In the genomic region with DNA sequence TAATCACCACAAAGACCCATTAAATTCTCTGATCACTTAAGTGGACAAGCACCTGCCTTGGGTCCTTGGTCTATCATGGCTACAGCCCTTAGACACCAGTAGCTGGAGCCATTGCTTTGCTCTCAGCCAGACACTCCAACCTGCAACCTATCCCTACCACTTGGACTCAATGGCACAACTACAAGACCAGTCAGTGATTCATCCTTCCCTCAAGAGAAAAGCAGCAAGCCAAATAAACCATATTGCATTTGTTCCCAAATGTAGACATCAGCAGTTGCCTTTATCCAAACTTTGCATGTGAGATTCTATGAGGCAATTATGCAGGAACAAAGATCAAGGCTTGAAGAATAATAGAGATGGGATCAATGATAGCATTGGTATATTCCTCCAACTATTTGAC, we compare ENCODE assay signal across 32 cellular contexts.
"Had no signal": no experiment of that assay in that cellular context is flagged by ENCODE, and none has a peak within 500 bp of the region (broad histone marks: within the 10 kb centered on the region; RNA-seq: fewer than 3 reads in every experiment).

No MANE protein-coding gene starts in this region.

- H3K4me3 ChIP-seq: esophagus muscularis mucosa, pancreas, prostate gland, thyroid gland, upper lobe of left lung, vagina had no signal

- H3K27me3 Mint-ChIP-seq: activated CD4-positive, alpha-beta memory T cell treated with anti-CD3 and anti-CD28 coated beads, Interleukin-2, amount 10 ng/mL, durations not matched to agents 7 days and 5 days; activated CD4-positive, alpha-beta T cell treated with anti-CD3 and anti-CD28 coated beads, Interleukin-2, amount 10 ng/mL, durations not matched to agents 7 days and 5 days; activated naive CD4-positive, alpha-beta T cell treated with anti-CD3 and anti-CD28 coated beads, Interleukin-2, amount 10 ng/mL, durations not matched to agents 7 days and 5 days; activated naive CD8-positive, alpha-beta T cell treated with anti-CD3 and anti-CD28 coated beads, Interleukin-2, amount 10 ng/mL, durations not matched to agents 7 days and 5 days; activated T-cell treated with anti-CD3 and anti-CD28 coated beads, Interleukin-2, amount 50 U/mL, for 24 hours; stimulated activated naive CD8-positive, alpha-beta T cell treated with anti-CD3 and anti-CD28 coated beads, Interleukin-15, amount 100 ng/mL, for 72 hours had no signal

- H3K9me3 Mint-ChIP-seq: activated CD4-positive, alpha-beta memory T cell treated with anti-CD3 and anti-CD28 coated beads, Interleukin-2, amount 10 ng/mL, durations not matched to agents 7 days and 5 days; activated naive CD4-positive, alpha-beta T cell treated with anti-CD3 and anti-CD28 coated beads, Interleukin-2, amount 10 ng/mL, durations not matched to agents 7 days and 5 days; T-helper 1 cell treated with Interleukin-12 subunit alpha and Interleukin-12 subunit beta and Interleukin-4 antibody, amounts not matched to agents 30 μg/mL and 1 μg/mL, for 36 hours had no signal

- H3K27ac Mint-ChIP-seq: activated CD4-positive, alpha-beta memory T cell treated with anti-CD3 and anti-CD28 coated beads, Interleukin-2, amount 10 ng/mL, durations not matched to agents 7 days and 5 days; activated CD4-positive, alpha-beta T cell treated with anti-CD3 and anti-CD28 coated beads, Interleukin-2, amount 10 ng/mL, durations not matched to agents 7 days and 5 days; activated naive CD4-positive, alpha-beta T cell treated with anti-CD3 and anti-CD28 coated beads, Interleukin-2, amount 10 ng/mL, durations not matched to agents 7 days and 5 days; activated naive CD8-positive, alpha-beta T cell treated with anti-CD3 and anti-CD28 coated beads, Interleukin-2, amount 10 ng/mL, durations not matched to agents 7 days and 5 days; activated T-cell treated with anti-CD3 and anti-CD28 coated beads, Interleukin-2, amount 50 U/mL, for 24 hours; endodermal cell; naive thymus-derived CD4-positive, alpha-beta T cell; stimulated activated memory B cell treated with anti-CD40 and anti-IgM and Interleukin-4, amounts not matched to agents 10 μg/mL and 1 μg/mL and 100 μg/mL, for 72 hours; stimulated activated naive CD8-positive, alpha-beta T cell treated with anti-CD3 and anti-CD28 coated beads, Interleukin-15, amount 100 ng/mL, for 72 hours; T-helper 1 cell treated with Interleukin-12 subunit alpha and Interleukin-12 subunit beta and Interleukin-4 antibody, amounts not matched to agents 30 μg/mL and 1 μg/mL, for 36 hours had no signal

- H3K4me1 Mint-ChIP-seq: activated CD4-positive, alpha-beta memory T cell treated with anti-CD3 and anti-CD28 coated beads, Interleukin-2, amount 10 ng/mL, durations not matched to agents 7 days and 5 days; activated CD4-positive, alpha-beta T cell treated with anti-CD3 and anti-CD28 coated beads, Interleukin-2, amount 10 ng/mL, durations not matched to agents 7 days and 5 days; activated naive CD4-positive, alpha-beta T cell treated with anti-CD3 and anti-CD28 coated beads, Interleukin-2, amount 10 ng/mL, durations not matched to agents 7 days and 5 days; activated naive CD8-positive, alpha-beta T cell treated with anti-CD3 and anti-CD28 coated beads, Interleukin-2, amount 10 ng/mL, durations not matched to agents 7 days and 5 days; stimulated activated naive CD8-positive, alpha-beta T cell treated with anti-CD3 and anti-CD28 coated beads, Interleukin-15, amount 100 ng/mL, for 72 hours had no signal

- H3K4me3 Mint-ChIP-seq: activated CD4-positive, alpha-beta memory T cell treated with anti-CD3 and anti-CD28 coated beads, Interleukin-2, amount 10 ng/mL, durations not matched to agents 7 days and 5 days; activated CD4-positive, alpha-beta T cell treated with anti-CD3 and anti-CD28 coated beads, Interleukin-2, amount 10 ng/mL, durations not matched to agents 7 days and 5 days; activated naive CD4-positive, alpha-beta T cell treated with anti-CD3 and anti-CD28 coated beads, Interleukin-2, amount 10 ng/mL, durations not matched to agents 7 days and 5 days; activated naive CD8-positive, alpha-beta T cell treated with anti-CD3 and anti-CD28 coated beads, Interleukin-2, amount 10 ng/mL, durations not matched to agents 7 days and 5 days; activated T-cell treated with anti-CD3 and anti-CD28 coated beads, Interleukin-2, amount 50 U/mL, for 24 hours; endodermal cell; naive thymus-derived CD4-positive, alpha-beta T cell; stimulated activated memory B cell treated with anti-CD40 and anti-IgM and Interleukin-4, amounts not matched to agents 10 μg/mL and 1 μg/mL and 100 μg/mL, for 72 hours; stimulated activated naive CD8-positive, alpha-beta T cell treated with anti-CD3 and anti-CD28 coated beads, Interleukin-15, amount 100 ng/mL, for 72 hours; T-helper 1 cell treated with Interleukin-12 subunit alpha and Interleukin-12 subunit beta and Interleukin-4 antibody, amounts not matched to agents 30 μg/mL and 1 μg/mL, for 36 hours had no signal

- H3K36me3 Mint-ChIP-seq: activated naive CD4-positive, alpha-beta T cell treated with anti-CD3 and anti-CD28 coated beads, Interleukin-2, amount 10 ng/mL, durations not matched to agents 7 days and 5 days; activated naive CD8-positive, alpha-beta T cell treated with anti-CD3 and anti-CD28 coated beads, Interleukin-2, amount 10 ng/mL, durations not matched to agents 7 days and 5 days; stimulated activated memory B cell treated with anti-CD40 and anti-IgM and Interleukin-4, amounts not matched to agents 10 μg/mL and 1 μg/mL and 100 μg/mL, for 72 hours had no signal

- ATAC-seq: left cardiac atrium; naive thymus-derived CD4-positive, alpha-beta T cell; pancreas; sciatic nerve; stimulated activated memory B cell treated with anti-CD40 and anti-IgM and Interleukin-4, amounts not matched to agents 10 μg/mL and 1 μg/mL and 100 μg/mL, for 72 hours; stimulated activated naive CD8-positive, alpha-beta T cell treated with anti-CD3 and anti-CD28 coated beads, Interleukin-15, amount 100 ng/mL, for 72 hours had no signal

- DNase-seq: activated CD4-positive, alpha-beta memory T cell treated with anti-CD3 and anti-CD28 coated beads, Interleukin-2, amount 10 ng/mL, durations not matched to agents 7 days and 5 days; activated CD4-positive, alpha-beta T cell treated with anti-CD3 and anti-CD28 coated beads for 1 hour; activated CD4-positive, alpha-beta T cell treated with anti-CD3 and anti-CD28 coated beads, Interleukin-2, amount 10 ng/mL, durations not matched to agents 7 days and 5 days; activated CD8-positive, alpha-beta memory T cell treated with anti-CD3 and anti-CD28 coated beads, Interleukin-2, amount 50 U/mL, for 48 hours; activated gamma-delta T cell; activated naive CD4-positive, alpha-beta T cell treated with anti-CD3 and anti-CD28 coated beads, Interleukin-2, amount 10 ng/mL, durations not matched to agents 7 days and 5 days; activated naive CD8-positive, alpha-beta T cell treated with anti-CD3 and anti-CD28 coated beads, Interleukin-2, amount 10 ng/mL, durations not matched to agents 7 days and 5 days; activated T-cell treated with anti-CD3 and anti-CD28 coated beads, Interleukin-2, amount 50 U/mL, for 24 hours; amygdala; central memory CD4-positive, alpha-beta T cell; endodermal cell; head of caudate nucleus; hippocampal formation; left cardiac atrium; midbrain; naive thymus-derived CD4-positive, alpha-beta T cell; pancreas; retina; small intestine; stimulated activated CD4-positive, alpha-beta T cell treated with anti-CD3 and anti-CD28 coated beads, Interleukin-1b, Interleukin-23, amount 100 ng/mL, for 48 hours; stimulated activated CD4-positive, alpha-beta T cell treated with anti-CD3 and anti-CD28 coated beads, Interleukin-4, amount 100 ng/mL, for 4 hours; stimulated activated CD8-positive, alpha-beta memory T cell treated with anti-CD3 and anti-CD28 coated beads, Interleukin-4, amount 100 ng/mL, for 48 hours; stimulated activated naive CD8-positive, alpha-beta T cell treated with anti-CD3 and anti-CD28 coated beads, Interleukin-15, amount 100 ng/mL, for 72 hours; T1000; thyroid gland; upper lobe of left lung had no signal
